In the genomic region with DNA sequence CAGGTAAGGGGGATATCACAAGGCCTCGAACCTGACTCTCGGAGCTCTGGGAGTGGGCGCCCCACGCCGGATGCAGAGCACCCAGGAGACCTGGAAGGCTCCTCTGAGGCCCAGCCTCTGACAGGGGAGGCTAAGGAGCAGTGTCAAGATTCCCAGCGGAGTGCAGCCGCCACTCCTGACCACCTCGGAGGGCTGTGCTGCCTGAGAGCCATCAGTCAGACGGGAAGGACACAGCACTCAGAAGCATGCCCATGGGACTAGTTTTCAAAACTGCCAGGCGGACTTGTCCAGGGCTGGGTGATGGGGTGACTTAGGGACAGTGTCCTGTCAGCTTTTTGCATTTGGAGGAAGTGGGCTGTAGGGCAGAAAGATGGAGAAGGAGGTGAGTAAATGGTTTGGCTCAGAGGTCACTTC, we compare ENCODE assay signal across 1 cellular context.
TF ChIP-seq lines count a peak whose summit lies in the region.

No MANE protein-coding gene starts in this region.

TF ChIP-seq in IMR-90, 13 proteins besides CTCF, POLR2A, EP300 and RAD21:
- TF ChIP-seq SMC3 (IDR thresholded peaks at IDR 0.05; ENCODE audit: low read depth, low read length) (no peak), MAFK (IDR thresholded peaks at IDR 0.05; ENCODE audit: low read depth, low read length) (no peak), NFE2L2 (IDR thresholded peaks at IDR 0.05; ENCODE audit: low read depth, low read length) (no peak), CEBPB (IDR thresholded peaks at IDR 0.05; ENCODE audit: low read depth, low read length) (no peak), MAZ (IDR thresholded peaks at IDR 0.05; ENCODE audit: borderline replicate concordance, low read depth, low read length) (no peak), FOS (IDR thresholded peaks at IDR 0.05; ENCODE audit: low read depth, low read length) (no peak), BHLHE40 (IDR thresholded peaks at IDR 0.05; ENCODE audit: low read depth, low read length) (no peak), CHD1 (IDR thresholded peaks at IDR 0.05; ENCODE audit: low read depth, low read length) (no peak), MXI1 (IDR thresholded peaks at IDR 0.05; ENCODE audit: borderline replicate concordance, low read depth, low read length) (no peak), RFX5 (IDR thresholded peaks at IDR 0.05; ENCODE audit: low read depth, low read length) (no peak), RCOR1 (IDR thresholded peaks at IDR 0.05; ENCODE audit: insufficient replicate concordance, low read length) (no peak)
- TF ChIP-seq, protein P1, sequence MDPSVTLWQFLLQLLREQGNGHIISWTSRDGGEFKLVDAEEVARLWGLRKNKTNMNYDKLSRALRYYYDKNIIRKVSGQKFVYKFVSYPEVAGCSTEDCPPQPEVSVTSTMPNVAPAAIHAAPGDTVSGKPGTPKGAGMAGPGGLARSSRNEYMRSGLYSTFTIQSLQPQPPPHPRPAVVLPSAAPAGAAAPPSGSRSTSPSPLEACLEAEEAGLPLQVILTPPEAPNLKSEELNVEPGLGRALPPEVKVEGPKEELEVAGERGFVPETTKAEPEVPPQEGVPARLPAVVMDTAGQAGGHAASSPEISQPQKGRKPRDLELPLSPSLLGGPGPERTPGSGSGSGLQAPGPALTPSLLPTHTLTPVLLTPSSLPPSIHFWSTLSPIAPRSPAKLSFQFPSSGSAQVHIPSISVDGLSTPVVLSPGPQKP (IDR thresholded peaks at IDR 0.05; ENCODE audit: borderline replicate concordance, low read depth, low read length), result no peak
- TF ChIP-seq, protein P2, sequence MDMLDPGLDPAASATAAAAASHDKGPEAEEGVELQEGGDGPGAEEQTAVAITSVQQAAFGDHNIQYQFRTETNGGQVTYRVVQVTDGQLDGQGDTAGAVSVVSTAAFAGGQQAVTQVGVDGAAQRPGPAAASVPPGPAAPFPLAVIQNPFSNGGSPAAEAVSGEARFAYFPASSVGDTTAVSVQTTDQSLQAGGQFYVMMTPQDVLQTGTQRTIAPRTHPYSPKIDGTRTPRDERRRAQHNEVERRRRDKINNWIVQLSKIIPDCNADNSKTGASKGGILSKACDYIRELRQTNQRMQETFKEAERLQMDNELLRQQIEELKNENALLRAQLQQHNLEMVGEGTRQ (IDR thresholded peaks at IDR 0.05; ENCODE audit: low read depth, low read length), result no peak
